ENCODE assay signal across 8 cellular contexts in the genomic region with DNA sequence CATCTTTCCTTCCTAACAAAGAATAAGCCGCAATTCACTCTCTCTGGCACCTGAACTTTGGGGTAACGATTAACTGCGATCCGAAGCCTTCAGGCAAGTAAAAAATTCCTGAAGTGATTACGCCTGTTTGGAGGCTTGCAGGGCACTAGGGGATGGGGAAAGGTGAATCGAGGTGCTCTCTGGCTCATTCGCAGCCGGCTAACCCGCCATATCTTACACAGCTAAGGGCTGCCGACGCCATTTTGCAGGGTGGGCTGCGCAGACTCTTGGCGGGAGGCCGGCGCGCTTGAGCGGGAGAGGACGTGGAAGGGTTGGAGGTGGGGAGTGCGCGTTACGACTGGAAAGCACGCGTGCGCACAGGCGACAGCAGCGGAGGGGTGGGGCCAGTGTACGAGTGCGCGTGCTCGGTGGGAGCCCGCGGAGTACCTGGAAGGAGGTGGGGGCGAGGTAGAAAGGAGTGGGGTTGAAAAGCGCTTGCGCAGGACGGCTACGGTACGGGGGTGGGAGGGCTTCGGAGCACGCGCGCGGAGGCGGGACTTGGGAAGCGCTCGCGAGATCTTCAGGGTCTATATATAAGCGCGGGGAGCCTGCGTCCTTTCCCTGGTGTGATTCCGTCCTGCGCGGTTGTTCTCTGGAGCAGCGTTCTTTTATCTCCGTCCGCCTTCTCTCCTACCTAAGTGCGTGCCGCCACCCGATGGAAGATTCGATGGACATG. TPM values are rescaled to one million over a fixed set of nuclear protein-coding genes. Genes with fewer than 3 reads are reported as not detected.
DNase-seq lines count a peak whose midpoint lies in the region; ATAC-seq and TF ChIP-seq lines count a peak whose summit lies in the region.

A gene with protein sequence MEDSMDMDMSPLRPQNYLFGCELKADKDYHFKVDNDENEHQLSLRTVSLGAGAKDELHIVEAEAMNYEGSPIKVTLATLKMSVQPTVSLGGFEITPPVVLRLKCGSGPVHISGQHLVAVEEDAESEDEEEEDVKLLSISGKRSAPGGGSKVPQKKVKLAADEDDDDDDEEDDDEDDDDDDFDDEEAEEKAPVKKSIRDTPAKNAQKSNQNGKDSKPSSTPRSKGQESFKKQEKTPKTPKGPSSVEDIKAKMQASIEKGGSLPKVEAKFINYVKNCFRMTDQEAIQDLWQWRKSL (plus strand): TSS at position 595 of the 715 bp plus-strand sequence. CDS start 100 bp downstream, at position 695.

- H3K9ac ChIP-seq in SK-N-SH: peak within 1 kb of the TSS; percentile 89

- no peak for TF ChIP-seq RAD21 in SK-N-SH (IDR thresholded peaks at IDR 0.05; ENCODE audit: low read length)

- H3K27me3 ChIP-seq in SK-N-SH (ENCODE audit: insufficient read depth): no peaks in the 10 kb centered on the region

- DNase-seq in GM04504 (ENCODE audit: low read depth) (peak; percentile 95), NCI-H1048 (lab: John Stamatoyannopoulos, UW) (peak; percentile 97), SK-N-SH (peak; percentile 100), germinal center (ENCODE audit: low spot score) (peak; percentile 100), non-pigmented ciliary epithelial cell (ENCODE audit: low read depth) (peak; percentile 93), superior temporal gyrus (ENCODE audit: extremely low spot score) (peak; percentile 97)
- DNase-seq in activated naive CD4-positive, alpha-beta T cell treated with anti-CD3 and anti-CD28 coated beads, Interleukin-2, amount 50 U/mL, for 16 hours: peak; percentile 97

- under 1% methylated on average over 53 of the region's 60 CpGs for WGBS in SK-N-SH (ENCODE audit: low lambda C conversion rate)

- peaks cover 13% of the 10 kb centered on the region for H3F3A ChIP-seq in SK-N-SH (replicated peaks; ENCODE audit: insufficient read depth)

- peak within 1 kb of the TSS; percentile 77 to 82 for H3K4me3 ChIP-seq in SK-N-SH (ENCODE audit: low read depth in 2 of 2, low read length in 1 of 2)

- peaks cover 7 to 16% of the 10 kb centered on the region in 2 experiments; a peak in 3 of 4 replicates for H3K4me1 ChIP-seq in SK-N-SH (ENCODE audit: control insufficient read depth in 1 of 2, insufficient read depth in 2 of 2, low read depth in 1 of 2, low read length in 1 of 2)

- ATAC-seq in HG02571 (IDR thresholded peaks at IDR 0.05; ENCODE audit: unreplicated experiment): peak; percentile 76

- no peaks in the 10 kb centered on the region for H3K9me3 ChIP-seq in SK-N-SH

- TF ChIP-seq CTCF in SK-N-SH (IDR thresholded peaks at IDR 0.05): no peak

- peak within 1 kb of the TSS; percentile 88 to 92 for H3K27ac ChIP-seq in SK-N-SH (ENCODE audit: low read depth in 2 of 2, low read length in 1 of 2)

- H2AFZ ChIP-seq in SK-N-SH (ENCODE audit: low read depth): peak within 1 kb of the TSS; percentile 99

- H4K20me1 ChIP-seq in SK-N-SH (ENCODE audit: insufficient read depth): peaks cover 45% of the 10 kb centered on the region

- peak within 1 kb of the TSS; percentile 89 for H3K4me2 ChIP-seq in SK-N-SH

- CTCF ChIA-PET in SK-N-SH (lab: Yijun Ruan, JAX): interaction anchor here (1.2 to 1.5 kb wide), 3 partner anchors 45 to 182 kb away, joined by 3 to 6 read pairs (median 4); no protein-coding TSS in a partner anchor

- H3K36me3 ChIP-seq in SK-N-SH (replicated peaks in 1 of 2; ENCODE audit: control insufficient read depth in 1 of 2, insufficient read depth in 2 of 2, low read length in 1 of 2): peaks cover 29 to 33% of the 10 kb centered on the region in 2 experiments

- POLR2A ChIA-PET in SK-N-SH (lab: Yijun Ruan, JAX): interaction anchor here (0.6 to 2.3 kb wide), 12 partner anchors 8 to 398 kb away, joined by 3 to 9 read pairs (median 4); partner anchors contain the start of gene TLX3

- TF ChIP-seq EP300 in SK-N-SH (IDR thresholded peaks at IDR 0.05; ENCODE audit: borderline replicate concordance in 1 of 2, low read depth in 1 of 2, low read length in 1 of 2): no peak

- H3K79me2 ChIP-seq in SK-N-SH (ENCODE audit: insufficient read depth): peaks cover 47% of the 10 kb centered on the region

- H3K9me2 ChIP-seq in SK-N-SH: no peaks in the 10 kb centered on the region

TF ChIP-seq in SK-N-SH, 30 proteins besides CTCF, POLR2A, EP300 and RAD21 (continues in another document):
- no peak for TF ChIP-seq MEF2A (IDR thresholded peaks at IDR 0.05; ENCODE audit: borderline replicate concordance, low read depth)
- TF ChIP-seq FOXM1 (IDR thresholded peaks at IDR 0.05; ENCODE audit: low read depth): no peak
- TF ChIP-seq, protein P1, sequence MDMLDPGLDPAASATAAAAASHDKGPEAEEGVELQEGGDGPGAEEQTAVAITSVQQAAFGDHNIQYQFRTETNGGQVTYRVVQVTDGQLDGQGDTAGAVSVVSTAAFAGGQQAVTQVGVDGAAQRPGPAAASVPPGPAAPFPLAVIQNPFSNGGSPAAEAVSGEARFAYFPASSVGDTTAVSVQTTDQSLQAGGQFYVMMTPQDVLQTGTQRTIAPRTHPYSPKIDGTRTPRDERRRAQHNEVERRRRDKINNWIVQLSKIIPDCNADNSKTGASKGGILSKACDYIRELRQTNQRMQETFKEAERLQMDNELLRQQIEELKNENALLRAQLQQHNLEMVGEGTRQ (IDR thresholded peaks at IDR 0.05; ENCODE audit: borderline replicate concordance, low read depth, low read length): no peak
- TF ChIP-seq NRF1 (IDR thresholded peaks at IDR 0.05; ENCODE audit: low read depth, low read length): peak; percentile 95
- peak; percentile 98 for TF ChIP-seq CHD2 (IDR thresholded peaks at IDR 0.05; ENCODE audit: low read length, partially characterized antibody)
- TF ChIP-seq ZBTB33 (IDR thresholded peaks at IDR 0.05; ENCODE audit: borderline replicate concordance, low read depth): peak; percentile 96
- TF ChIP-seq POLR2AphosphoS5 (IDR thresholded peaks at IDR 0.05; ENCODE audit: low read depth, low read length): peak; percentile 98
- TF ChIP-seq IRF3 (IDR thresholded peaks at IDR 0.05; ENCODE audit: low read depth, low read length): no peak
- TF ChIP-seq USF1 (IDR thresholded peaks at IDR 0.05; ENCODE audit: borderline replicate concordance, low read depth): no peak; the same call in 1 of the 2 replicates
- TF ChIP-seq SIN3A (IDR thresholded peaks at IDR 0.05; ENCODE audit: borderline replicate concordance, low read depth, low read length): peak; percentile 87; the same call in 1 of the 2 replicates
- TF ChIP-seq, protein P2, sequence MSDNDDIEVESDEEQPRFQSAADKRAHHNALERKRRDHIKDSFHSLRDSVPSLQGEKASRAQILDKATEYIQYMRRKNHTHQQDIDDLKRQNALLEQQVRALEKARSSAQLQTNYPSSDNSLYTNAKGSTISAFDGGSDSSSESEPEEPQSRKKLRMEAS (IDR thresholded peaks at IDR 0.05; ENCODE audit: low read depth): peak; percentile 82
- peak; percentile 57; the same call in 1 of the 2 replicates for TF ChIP-seq MXI1 (IDR thresholded peaks at IDR 0.05; ENCODE audit: low read depth, low read length)
- TF ChIP-seq TAF1 (IDR thresholded peaks at IDR 0.05; ENCODE audit: borderline replicate concordance, low read depth, low read length): peak; percentile 98
- TF ChIP-seq YY1 (IDR thresholded peaks at IDR 0.05; ENCODE audit: low read depth): peak; percentile 96

RNA-seq across cellular contexts. Expression of the gene that starts here (rescaled TPM):
- 601 and 4,764 TPM in 2 replicates for polyA plus RNA-seq in SK-N-SH (2012; rRNA removed)
- 831 and 5,787 TPM in 2 replicates for polyA plus RNA-seq in SK-N-SH (2012; cell fraction: cytosol; rRNA removed)
- 180 and 3,140 TPM in 2 replicates for polyA plus RNA-seq in SK-N-SH (2012; cell fraction: nucleus; rRNA removed)

Comparison
In these comparisons a context has a peak if more than half of its experiments do, and no peak if none do; other contexts are left out.
1. Peak in every context shown above with its lines: DNase-seq, ATAC-seq, H3K4me3 ChIP-seq and H3K27ac ChIP-seq.